In the genomic region with DNA sequence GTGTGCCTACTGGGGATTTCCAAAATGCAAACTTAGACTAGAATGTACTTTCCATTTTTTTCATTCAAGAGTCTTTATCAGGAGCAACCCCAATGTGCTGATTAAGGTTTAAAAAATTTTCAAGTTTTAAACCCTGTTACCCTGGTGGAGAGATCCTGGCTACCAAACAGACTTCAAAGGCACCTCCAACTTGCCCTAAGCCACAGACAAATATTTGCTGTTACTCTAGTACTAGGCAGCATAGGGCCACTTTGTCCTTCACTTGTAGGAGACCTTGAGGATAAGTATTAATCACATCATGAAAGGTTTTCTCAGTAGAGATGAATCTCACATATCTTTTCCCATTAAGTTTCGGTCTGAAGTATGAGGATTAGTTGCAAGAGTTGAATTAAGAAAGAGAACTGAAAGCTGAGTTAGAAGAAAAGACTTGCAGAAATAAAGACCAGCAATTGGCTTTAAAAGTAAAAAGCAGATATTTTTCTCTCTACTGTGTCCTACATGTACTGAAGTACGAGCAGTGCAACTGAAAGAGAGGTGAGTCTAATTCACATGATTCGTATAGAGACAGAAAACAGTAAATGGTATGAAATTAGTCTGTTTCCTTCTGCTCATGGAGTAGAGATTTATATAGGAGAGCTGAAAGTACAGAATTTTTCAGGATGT, we compare ENCODE assay signal across 1 cellular context.
A peak's percentile ranks its signal among the peaks of the same experiment; 100 is the strongest.
TF ChIP-seq lines count a peak whose summit lies in the region.

No MANE protein-coding gene starts in this region.

TF ChIP-seq in HepG2, 621 proteins besides CTCF, POLR2A, EP300 and RAD21 (continued from another document and continues in another):
- no peak for TF ChIP-seq NKX3-1 (CRISPR knock-in tag; IDR thresholded peaks at IDR 0.05)
- TF ChIP-seq IKZF1 (IDR thresholded peaks at IDR 0.05), result no peak
- TF ChIP-seq ZNF282 (IDR thresholded peaks at IDR 0.05; ENCODE audit: partially characterized antibody), result no peak
- TF ChIP-seq WIZ (CRISPR knock-in tag; IDR thresholded peaks at IDR 0.05), result no peak
- TF ChIP-seq ZNF550 (CRISPR knock-in tag; IDR thresholded peaks at IDR 0.05; ENCODE audit: borderline replicate concordance), result no peak
- TF ChIP-seq CBX2 (IDR thresholded peaks at IDR 0.05; ENCODE audit: low read depth, low read length), result no peak
- TF ChIP-seq CBX2 (CRISPR knock-in tag; IDR thresholded peaks at IDR 0.05; ENCODE audit: low read depth), result no peak
- TF ChIP-seq ZNF878 (CRISPR knock-in tag; IDR thresholded peaks at IDR 0.05), result peak; percentile 46; the same call in 1 of the 2 replicates
- TF ChIP-seq RARG (CRISPR knock-in tag; IDR thresholded peaks at IDR 0.05; ENCODE audit: low read depth), result no peak
- no peak for TF ChIP-seq TAF15 (IDR thresholded peaks at IDR 0.05; ENCODE audit: low read depth, low read length, poor library complexity, severe bottlenecking)
- TF ChIP-seq, protein P1, sequence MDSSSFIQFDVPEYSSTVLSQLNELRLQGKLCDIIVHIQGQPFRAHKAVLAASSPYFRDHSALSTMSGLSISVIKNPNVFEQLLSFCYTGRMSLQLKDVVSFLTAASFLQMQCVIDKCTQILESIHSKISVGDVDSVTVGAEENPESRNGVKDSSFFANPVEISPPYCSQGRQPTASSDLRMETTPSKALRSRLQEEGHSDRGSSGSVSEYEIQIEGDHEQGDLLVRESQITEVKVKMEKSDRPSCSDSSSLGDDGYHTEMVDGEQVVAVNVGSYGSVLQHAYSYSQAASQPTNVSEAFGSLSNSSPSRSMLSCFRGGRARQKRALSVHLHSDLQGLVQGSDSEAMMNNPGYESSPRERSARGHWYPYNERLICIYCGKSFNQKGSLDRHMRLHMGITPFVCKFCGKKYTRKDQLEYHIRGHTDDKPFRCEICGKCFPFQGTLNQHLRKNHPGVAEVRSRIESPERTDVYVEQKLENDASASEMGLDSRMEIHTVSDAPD (CRISPR knock-in tag; IDR thresholded peaks at IDR 0.05), result no peak
- TF ChIP-seq ZNF205 (CRISPR knock-in tag; IDR thresholded peaks at IDR 0.05), result no peak; the same call in 1 of the 2 replicates
- no peak for TF ChIP-seq ZFP36L1 (CRISPR knock-in tag; IDR thresholded peaks at IDR 0.05)
- TF ChIP-seq HOXA9 (CRISPR knock-in tag; IDR thresholded peaks at IDR 0.05; ENCODE audit: borderline replicate concordance), result no peak
- no peak for TF ChIP-seq ZNF350 (CRISPR knock-in tag; IDR thresholded peaks at IDR 0.05; ENCODE audit: borderline replicate concordance, low read depth)
- TF ChIP-seq ZNF264 (CRISPR knock-in tag; IDR thresholded peaks at IDR 0.05), result peak; percentile 50; the same call in 1 of the 2 replicates
- TF ChIP-seq, protein P2, sequence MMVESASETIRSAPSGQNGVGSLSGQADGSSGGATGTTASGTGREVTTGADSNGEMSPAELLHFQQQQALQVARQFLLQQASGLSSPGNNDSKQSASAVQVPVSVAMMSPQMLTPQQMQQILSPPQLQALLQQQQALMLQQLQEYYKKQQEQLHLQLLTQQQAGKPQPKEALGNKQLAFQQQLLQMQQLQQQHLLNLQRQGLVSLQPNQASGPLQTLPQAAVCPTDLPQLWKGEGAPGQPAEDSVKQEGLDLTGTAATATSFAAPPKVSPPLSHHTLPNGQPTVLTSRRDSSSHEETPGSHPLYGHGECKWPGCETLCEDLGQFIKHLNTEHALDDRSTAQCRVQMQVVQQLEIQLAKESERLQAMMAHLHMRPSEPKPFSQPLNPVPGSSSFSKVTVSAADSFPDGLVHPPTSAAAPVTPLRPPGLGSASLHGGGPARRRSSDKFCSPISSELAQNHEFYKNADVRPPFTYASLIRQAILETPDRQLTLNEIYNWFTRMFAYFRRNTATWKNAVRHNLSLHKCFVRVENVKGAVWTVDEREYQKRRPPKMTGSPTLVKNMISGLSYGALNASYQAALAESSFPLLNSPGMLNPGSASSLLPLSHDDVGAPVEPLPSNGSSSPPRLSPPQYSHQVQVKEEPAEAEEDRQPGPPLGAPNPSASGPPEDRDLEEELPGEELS (CRISPR knock-in tag; IDR thresholded peaks at IDR 0.05), result peak; percentile 90
- TF ChIP-seq ZNF75D (CRISPR knock-in tag; IDR thresholded peaks at IDR 0.05; ENCODE audit: borderline replicate concordance), result no peak
- no peak for TF ChIP-seq ZNF589 (CRISPR knock-in tag; conservative IDR thresholded peaks at IDR 0.05)
- 0 out of 2 replicates have a peak, but pooled peaks have one; percentile 49 for TF ChIP-seq ZMYM3 (CRISPR knock-in tag; IDR thresholded peaks at IDR 0.05)
- TF ChIP-seq HES4 (CRISPR knock-in tag; IDR thresholded peaks at IDR 0.05; ENCODE audit: borderline replicate concordance), result no peak
- no peak for TF ChIP-seq ZNF513 (CRISPR knock-in tag; conservative IDR thresholded peaks at IDR 0.05)
- no peak for TF ChIP-seq KLF13 (CRISPR knock-in tag; IDR thresholded peaks at IDR 0.05)
- no peak for TF ChIP-seq CHD2 (IDR thresholded peaks at IDR 0.05; ENCODE audit: low read depth, low read length)
- TF ChIP-seq TCF7 (IDR thresholded peaks at IDR 0.05; ENCODE audit: low read depth), result peak; percentile 97
- TF ChIP-seq ZNF530 (CRISPR knock-in tag; IDR thresholded peaks at IDR 0.05; ENCODE audit: low read depth), result no peak
- TF ChIP-seq, protein P3, sequence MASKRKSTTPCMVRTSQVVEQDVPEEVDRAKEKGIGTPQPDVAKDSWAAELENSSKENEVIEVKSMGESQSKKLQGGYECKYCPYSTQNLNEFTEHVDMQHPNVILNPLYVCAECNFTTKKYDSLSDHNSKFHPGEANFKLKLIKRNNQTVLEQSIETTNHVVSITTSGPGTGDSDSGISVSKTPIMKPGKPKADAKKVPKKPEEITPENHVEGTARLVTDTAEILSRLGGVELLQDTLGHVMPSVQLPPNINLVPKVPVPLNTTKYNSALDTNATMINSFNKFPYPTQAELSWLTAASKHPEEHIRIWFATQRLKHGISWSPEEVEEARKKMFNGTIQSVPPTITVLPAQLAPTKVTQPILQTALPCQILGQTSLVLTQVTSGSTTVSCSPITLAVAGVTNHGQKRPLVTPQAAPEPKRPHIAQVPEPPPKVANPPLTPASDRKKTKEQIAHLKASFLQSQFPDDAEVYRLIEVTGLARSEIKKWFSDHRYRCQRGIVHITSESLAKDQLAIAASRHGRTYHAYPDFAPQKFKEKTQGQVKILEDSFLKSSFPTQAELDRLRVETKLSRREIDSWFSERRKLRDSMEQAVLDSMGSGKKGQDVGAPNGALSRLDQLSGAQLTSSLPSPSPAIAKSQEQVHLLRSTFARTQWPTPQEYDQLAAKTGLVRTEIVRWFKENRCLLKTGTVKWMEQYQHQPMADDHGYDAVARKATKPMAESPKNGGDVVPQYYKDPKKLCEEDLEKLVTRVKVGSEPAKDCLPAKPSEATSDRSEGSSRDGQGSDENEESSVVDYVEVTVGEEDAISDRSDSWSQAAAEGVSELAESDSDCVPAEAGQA (IDR thresholded peaks at IDR 0.05; ENCODE audit: low read depth), result no peak
- TF ChIP-seq, protein P3 (CRISPR knock-in tag; IDR thresholded peaks at IDR 0.05; ENCODE audit: borderline replicate concordance), result no peak
- no peak for TF ChIP-seq BCL3 (CRISPR knock-in tag; IDR thresholded peaks at IDR 0.05)
- no peak for TF ChIP-seq ZNF468 (CRISPR knock-in tag; IDR thresholded peaks at IDR 0.05)
- no peak for TF ChIP-seq MXD3 (CRISPR knock-in tag; IDR thresholded peaks at IDR 0.05)
- 0 out of 2 replicates have a peak, but pooled peaks have one; percentile 61 for TF ChIP-seq ARNT2 (CRISPR knock-in tag; IDR thresholded peaks at IDR 0.05; ENCODE audit: low read depth)
- no peak for TF ChIP-seq SMARCE1 (IDR thresholded peaks at IDR 0.05; ENCODE audit: borderline replicate concordance)
- no peak for TF ChIP-seq ZNF724P (CRISPR knock-in tag; IDR thresholded peaks at IDR 0.05; ENCODE audit: borderline replicate concordance)
- TF ChIP-seq SRSF9 (IDR thresholded peaks at IDR 0.05; ENCODE audit: borderline replicate concordance, insufficient read depth, low read depth, low read length, poor library complexity, severe bottlenecking), result no peak
- TF ChIP-seq ZFP91 (CRISPR knock-in tag; IDR thresholded peaks at IDR 0.05; ENCODE audit: borderline replicate concordance), result no peak
- TF ChIP-seq HDAC6 (IDR thresholded peaks at IDR 0.05; ENCODE audit: low read depth, low read length), result no peak
- TF ChIP-seq ZNF672 (CRISPR knock-in tag; IDR thresholded peaks at IDR 0.05), result no peak
- TF ChIP-seq FOSL1 (CRISPR knock-in tag; IDR thresholded peaks at IDR 0.05; ENCODE audit: borderline replicate concordance), result peak; percentile 70; the same call in 1 of the 2 replicates
- TF ChIP-seq, protein P4, sequence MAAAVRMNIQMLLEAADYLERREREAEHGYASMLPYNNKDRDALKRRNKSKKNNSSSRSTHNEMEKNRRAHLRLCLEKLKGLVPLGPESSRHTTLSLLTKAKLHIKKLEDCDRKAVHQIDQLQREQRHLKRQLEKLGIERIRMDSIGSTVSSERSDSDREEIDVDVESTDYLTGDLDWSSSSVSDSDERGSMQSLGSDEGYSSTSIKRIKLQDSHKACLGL (CRISPR knock-in tag; IDR thresholded peaks at IDR 0.05), result no peak
- TF ChIP-seq THAP8 (CRISPR knock-in tag; IDR thresholded peaks at IDR 0.05; ENCODE audit: borderline replicate concordance), result no peak
- TF ChIP-seq ZNF333 (CRISPR knock-in tag; IDR thresholded peaks at IDR 0.05; ENCODE audit: borderline replicate concordance), result no peak
- TF ChIP-seq SMARCC2 (IDR thresholded peaks at IDR 0.05), result no peak
